13 cellular contexts compared by ENCODE assay signal in the genomic region with DNA sequence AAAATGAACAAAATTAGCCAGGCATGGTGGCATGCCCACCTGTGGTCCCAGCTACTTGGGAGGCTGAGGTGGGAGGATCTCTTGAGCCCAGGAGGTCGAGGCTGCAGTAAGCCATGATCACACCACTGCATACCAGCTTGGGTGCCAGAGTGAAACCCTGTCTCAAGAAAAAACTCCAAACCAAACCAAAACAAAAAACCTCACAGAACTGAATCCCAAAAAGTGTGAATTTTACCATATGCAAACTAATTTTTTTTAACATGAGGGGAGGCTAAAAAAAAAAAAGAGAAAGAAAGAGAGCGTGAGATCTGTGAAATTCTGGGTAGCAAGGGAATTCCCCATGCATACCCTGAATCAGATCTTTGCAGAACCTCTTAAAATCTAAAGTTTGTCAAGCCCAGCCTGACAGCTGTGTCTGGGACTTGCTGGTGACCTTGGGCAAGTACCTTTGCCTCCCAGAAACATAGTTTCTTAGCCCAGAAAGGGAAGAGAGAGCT. TPM values are rescaled to one million over a fixed set of nuclear protein-coding genes. Genes with fewer than 3 reads are reported as not detected.
DNase-seq lines count a peak whose midpoint lies in the region; ATAC-seq, FAIRE-seq and TF ChIP-seq lines count a peak whose summit lies in the region.
"Had no signal": no experiment of that assay in that cellular context is flagged by ENCODE, and none has a peak within 500 bp of the region (broad histone marks: within the 10 kb centered on the region; RNA-seq: fewer than 3 reads in every experiment).

No MANE protein-coding gene starts in this region.

- ATAC-seq in GM18870 (IDR thresholded peaks at IDR 0.05; ENCODE audit: unreplicated experiment): peak; percentile 57
- peak; percentile 86 for ATAC-seq in GM21825 (IDR thresholded peaks at IDR 0.05; ENCODE audit: unreplicated experiment)
- peak; percentile 56 for ATAC-seq in HG03469 (IDR thresholded peaks at IDR 0.05; ENCODE audit: unreplicated experiment)
- ATAC-seq: WTC11 had no signal

- no peak for TF ChIP-seq POLR2A in GM12891 (IDR thresholded peaks at IDR 0.05; ENCODE audit: low read depth, low read length)

- peak; percentile 41 for FAIRE-seq in GM12891 (lab: Jason Lieb, UNC)
- FAIRE-seq: small intestine had no signal

- no peak for DNase-seq in GM12891 (ENCODE audit: insufficient read length, low spot score)
- no peak for DNase-seq in OCI-M2 (lab: John Stamatoyannopoulos, UW; ENCODE audit: unreplicated experiment)
- no peak for DNase-seq in NCI-H446 treated with DMSO at 0.1 percent for 48 hours (lab: John Stamatoyannopoulos, UW)
- DNase-seq in AML-193 (lab: John Stamatoyannopoulos, UW): no peak
- no peak for DNase-seq in NCI-H526 treated with DMSO at 0.1 percent for 48 hours (lab: John Stamatoyannopoulos, UW)
- DNase-seq: NCI-H1930, RPMI8226, small intestine, stomach had no signal

TF ChIP-seq in GM12891, 5 proteins besides CTCF, POLR2A, EP300 and RAD21:
- TF ChIP-seq SPI1 (IDR thresholded peaks at IDR 0.05; ENCODE audit: low read depth, low read length) (0 out of 2 replicates have a peak, but pooled peaks have one; percentile 12), PAX5 (IDR thresholded peaks at IDR 0.05; ENCODE audit: insufficient read depth, low read length, severe bottlenecking) (no peak), POU2F2 (IDR thresholded peaks at IDR 0.05; ENCODE audit: low read depth, low read length) (peak; percentile 63; the same call in 1 of the 2 replicates)

RNA-seq across cellular contexts. Expression of gene CDH1, which starts 17.1 kb away (rescaled TPM):
- polyA plus RNA-seq in GM12891 (2012; ENCODE audit: low read depth, missing spikeins): 6.2 TPM
